Comparison of ENCODE assay signal across 33 cellular contexts in the genomic region with DNA sequence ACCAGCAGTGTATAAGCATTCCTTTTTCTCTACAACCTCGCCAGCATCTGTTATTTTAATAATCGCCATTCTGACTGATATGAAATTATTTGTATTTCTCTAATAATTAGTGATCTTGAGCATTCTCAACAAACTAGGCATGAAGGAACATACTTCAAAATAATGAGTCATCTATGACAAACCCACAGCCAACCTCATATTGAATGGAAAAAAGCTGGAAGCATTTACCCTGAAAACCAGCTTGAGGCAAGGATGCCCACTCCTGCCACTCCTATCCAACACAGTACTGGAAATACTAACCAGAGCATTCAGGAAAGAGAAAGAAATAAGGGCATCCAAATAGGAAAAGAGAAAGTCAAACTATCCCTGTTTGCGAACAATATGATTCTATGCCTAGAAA.
"Had no signal": no experiment of that assay in that cellular context is flagged by ENCODE, and none has a peak within 500 bp of the region (broad histone marks: within the 10 kb centered on the region; RNA-seq: fewer than 3 reads in every experiment).

No MANE protein-coding gene starts in this region.

- FAIRE-seq: astrocyte, endometrium, endothelial cell of umbilical vein had no signal

- H3K27me3 ChIP-seq: brain microvascular endothelial cell, cardiac muscle cell, colonic mucosa, gastrocnemius medialis, heart left ventricle had no signal

- H3K27ac ChIP-seq: brain microvascular endothelial cell, cardiac muscle cell, colonic mucosa, gastrocnemius medialis, heart left ventricle, WERI-Rb-1 had no signal

- H3K4me1 ChIP-seq: colonic mucosa, gastrocnemius medialis, heart left ventricle had no signal

- DNase-seq: activated B cell treated with CpG ODN at 0.5 μM for 24 hours; activated CD4-positive, alpha-beta T cell treated with anti-CD3 and anti-CD28 coated beads for 48 hours; activated CD4-positive, alpha-beta T cell treated with anti-CD3 and anti-CD28 coated beads, Interleukin-2, amount 50 U/mL, for 1 hour; activated CD4-positive, alpha-beta T cell treated with anti-CD3 and anti-CD28 coated beads, Interleukin-2, amount 50 U/mL, for 48 hours; activated CD8-positive, alpha-beta memory T cell treated with anti-CD3 and anti-CD28 coated beads for 24 hours; activated CD8-positive, alpha-beta T cell treated with anti-CD3 and anti-CD28 coated beads for 36 hours; activated effector memory CD4-positive, alpha-beta T cell treated with Interleukin-2 at 50 U/mL for 16 hours; activated gamma-delta T cell treated with Interleukin-2 at 50 U/mL for 16 hours; activated naive CD4-positive, alpha-beta T cell treated with anti-CD3 and anti-CD28 coated beads, Interleukin-2, amount 50 U/mL, for 16 hours; activated naive CD4-positive, alpha-beta T cell treated with Interleukin-2 at 50 U/mL for 16 hours; activated T-cell treated with anti-CD3 and anti-CD28 coated beads, Interleukin-2, amount 50 U/mL, for 4 hours; amniotic stem cell; anterior cingulate cortex; brain microvascular endothelial cell; central memory CD4-positive, alpha-beta T cell; cerebellar nuclear complex; colonic mucosa; effector CD8-positive, alpha-beta T cell; foreskin fibroblast; gastrocnemius medialis; glutamatergic neuron; heart left ventricle; T-helper 1 cell; T-helper 17 cell; T1000; WERI-Rb-1 had no signal

- H3K9me3 ChIP-seq: colonic mucosa, gastrocnemius medialis had no signal

- ATAC-seq: activated CD4-positive, CD25-positive, alpha-beta regulatory T cell treated with anti-CD3 and anti-CD28 coated beads, Interleukin-2, amount 50 U/mL, for 24 hours; activated CD8-positive, alpha-beta T cell treated with anti-CD3 and anti-CD28 coated beads for 36 hours; activated T-cell treated with anti-CD3 and anti-CD28 coated beads, Interleukin-2, amount 50 U/mL, for 4 hours; activated T-helper 17 cell treated with anti-CD3 and anti-CD28 coated beads, Interleukin-2, amount 50 U/mL, for 72 hours; esophagus mucosa; gastrocnemius medialis; heart left ventricle; T-helper 17 cell had no signal

- H3K36me3 ChIP-seq: brain microvascular endothelial cell, cardiac muscle cell, colonic mucosa, gastrocnemius medialis, heart left ventricle, WERI-Rb-1 had no signal

- H3K4me3 ChIP-seq: cardiac muscle cell, colonic mucosa, gastrocnemius medialis, heart left ventricle had no signal
